In the genomic region with DNA sequence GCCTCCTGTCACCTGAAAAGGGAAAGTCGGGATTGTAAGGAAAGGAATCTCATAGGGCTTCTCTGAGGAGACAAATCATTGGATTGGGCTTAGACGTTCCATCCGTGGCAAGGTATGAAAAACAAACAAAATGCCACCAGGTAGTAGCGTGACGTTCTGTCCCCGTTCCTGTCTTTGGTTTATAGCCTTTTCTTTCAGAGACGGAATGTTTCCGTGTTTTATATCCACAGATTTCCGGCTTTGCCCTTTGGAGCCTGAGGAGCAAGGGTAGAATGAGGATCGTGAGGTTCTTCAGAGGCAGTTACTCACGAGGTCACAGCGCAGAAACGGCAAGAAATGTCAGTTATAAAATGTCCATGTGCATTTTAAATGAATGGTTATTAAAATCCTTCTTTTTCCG, we compare ENCODE assay signal across 8 cellular contexts.
"Had no signal": no experiment of that assay in that cellular context is flagged by ENCODE, and none has a peak within 500 bp of the region (broad histone marks: within the 10 kb centered on the region; RNA-seq: fewer than 3 reads in every experiment).

No MANE protein-coding gene starts in this region.

- ATAC-seq: HCT116 had no signal

- H3K4me3 ChIP-seq: GM23248, HAP-1 had no signal

- DNase-seq: GM23248, GOT3, H7, HFFc6, IMR-90 had no signal

- H3K27ac ChIP-seq: GM23248, HL-60 had no signal

- H3K36me3 ChIP-seq: HAP-1 had no signal

- H2AFZ ChIP-seq: GM23248 had no signal

- H3K9ac ChIP-seq: GM23248 had no signal

- H3K9me3 ChIP-seq: HAP-1 had no signal

- H3K4me1 ChIP-seq: HAP-1 had no signal
